Comparison of ENCODE assay signal across 7 cellular contexts in genomic region chr4:163548481-163549243, GRCh38. TPM values are rescaled to one million over a fixed set of nuclear protein-coding genes. Genes with fewer than 3 reads are reported as not detected.
DNase-seq lines count a peak whose midpoint lies in the region; ATAC-seq, FAIRE-seq and TF ChIP-seq lines count a peak whose summit lies in the region.

No MANE protein-coding gene starts in this region.

- no peaks in the 10 kb centered on the region for H3K27me3 ChIP-seq in neural cell (ENCODE audit: insufficient read depth, low read depth, low read length)

- no peak overlapping the region for H3K4me2 ChIP-seq in neural cell (ENCODE audit: low read length)

- no peaks in the 10 kb centered on the region for H3K9me3 ChIP-seq in neural cell (ENCODE audit: low read length)

- H3K27ac ChIP-seq in neural cell (ENCODE audit: low read length), result no peak overlapping the region

- ATAC-seq in GM21786 (IDR thresholded peaks at IDR 0.05; ENCODE audit: unreplicated experiment) (peak; percentile 38), esophagus mucosa (peak; percentile 58)

- peak; percentile 62 for DNase-seq in MV-4-11 (lab: John Stamatoyannopoulos, UW)
- peak; percentile 8 to 27 for DNase-seq in SW 1271 (lab: John Stamatoyannopoulos, UW)
- DNase-seq in GM19240 (ENCODE audit: insufficient read length, low spot score), result no peak

- H3K4me3 ChIP-seq in neural cell (ENCODE audit: low read length), result no peak overlapping the region

- H4K20me1 ChIP-seq in neural cell (ENCODE audit: insufficient read depth), result no peaks in the 10 kb centered on the region

- no peak overlapping the region for H3K9ac ChIP-seq in neural cell (ENCODE audit: low read length)

- H2AFZ ChIP-seq in neural cell (ENCODE audit: low read depth, low read length), result no peak overlapping the region

- H3K79me2 ChIP-seq in neural cell (replicated peaks; ENCODE audit: insufficient read depth, low read length), result no peaks in the 10 kb centered on the region

- TF ChIP-seq EP300 in neural cell (conservative IDR thresholded peaks at IDR 0.05; ENCODE audit: poor library complexity, severe bottlenecking), result peak; percentile 12

- H3F3A ChIP-seq in neural cell (ENCODE audit: insufficient read depth, low read length, poor library complexity, severe bottlenecking), result no peaks in the 10 kb centered on the region

- H3K9me2 ChIP-seq in neural cell (ENCODE audit: insufficient read depth, low read length), result no peaks in the 10 kb centered on the region

- peak; percentile 91 for TF ChIP-seq CTCF in neural cell (IDR thresholded peaks at IDR 0.05; ENCODE audit: poor library complexity, severe bottlenecking)

- FAIRE-seq in G401.6 (lab: Jason Lieb, UNC), result peak; percentile 93

- no peaks in the 10 kb centered on the region for H3K36me3 ChIP-seq in neural cell (ENCODE audit: insufficient read depth, low read length)

- TF ChIP-seq RAD21 in neural cell (conservative IDR thresholded peaks at IDR 0.05), result peak; percentile 91

TF ChIP-seq in neural cell, 6 proteins besides CTCF, POLR2A, EP300 and RAD21:
- TF ChIP-seq REST (IDR thresholded peaks at IDR 0.05; ENCODE audit: borderline replicate concordance) (no peak), MXI1 (conservative IDR thresholded peaks at IDR 0.05; ENCODE audit: poor library complexity, severe bottlenecking) (no peak), SMC3 (conservative IDR thresholded peaks at IDR 0.05; ENCODE audit: poor library complexity) (peak; percentile 92), POLR2AphosphoS5 (IDR thresholded peaks at IDR 0.05) (no peak)
TF ChIP-seq in neural cell: peak in this region for 1.

RNA-seq across cellular contexts. Expression of gene TMA16, which starts 54.2 kb away (rescaled TPM):
- total RNA-seq in esophagus mucosa, result 24.7 TPM
- 6.6 and 10.7 TPM in 2 replicates for polyA plus RNA-seq in neural cell
- polyA minus RNA-seq in neural cell, result 5.7 and 9.3 TPM in 2 replicates
